Comparison of ENCODE assay signal across 20 cellular contexts in the genomic region with DNA sequence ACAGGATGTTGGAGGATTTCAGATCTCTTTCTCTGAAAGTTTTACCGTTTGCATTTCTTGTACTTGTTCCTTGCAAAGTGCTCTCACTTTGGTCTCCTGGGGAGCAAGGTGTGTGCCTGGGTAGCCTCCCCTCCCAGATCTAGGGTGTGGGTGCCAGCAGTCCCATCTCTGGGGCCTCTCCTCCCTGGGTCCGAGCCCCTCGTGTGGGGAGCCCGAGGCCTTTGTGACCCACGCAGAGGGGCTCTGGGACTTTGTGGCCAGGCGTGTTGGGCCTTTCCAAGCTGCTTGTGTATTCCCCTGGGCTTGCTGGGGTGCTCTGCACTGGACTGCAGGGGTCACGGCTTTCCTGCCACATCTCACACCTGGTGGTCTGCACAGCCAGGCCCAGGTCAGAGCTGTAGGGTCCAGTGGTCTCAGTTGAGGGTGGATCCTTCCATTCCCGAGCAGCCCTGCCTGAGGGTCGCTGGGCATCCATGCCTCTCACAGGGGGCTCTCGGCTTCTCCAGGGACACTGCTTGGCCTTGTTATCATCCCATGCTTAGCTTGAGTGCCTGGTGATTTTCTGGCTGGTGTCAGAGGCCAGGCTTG.
DNase-seq lines count a peak whose midpoint lies in the region; ATAC-seq and TF ChIP-seq lines count a peak whose summit lies in the region.
"Had no signal": no experiment of that assay in that cellular context is flagged by ENCODE, and none has a peak within 500 bp of the region (broad histone marks: within the 10 kb centered on the region; RNA-seq: fewer than 3 reads in every experiment).

No MANE protein-coding gene starts in this region.

- H3K36me3 Mint-ChIP-seq in activated T-cell treated with anti-CD3 and anti-CD28 coated beads, Interleukin-2, amount 50 U/mL, for 24 hours (ENCODE audit: low read depth) = no peaks in the 10 kb centered on the region

- H3K27ac Mint-ChIP-seq in activated T-cell treated with anti-CD3 and anti-CD28 coated beads, Interleukin-2, amount 50 U/mL, for 24 hours = no peak overlapping the region
- H3K27ac Mint-ChIP-seq: B cell; CD4-positive, alpha-beta T cell had no signal

- H3K4me3 ChIP-seq in heart right ventricle (no peak overlapping the region), lower lobe of right lung (no peak overlapping the region), stomach (no peak overlapping the region), SJCRH30 (no peak overlapping the region)
- no peak overlapping the region for H3K4me3 ChIP-seq in effector memory CD4-positive, alpha-beta T cell (ENCODE audit: insufficient read depth, low read depth, low read length, poor library complexity, severe bottlenecking)

- WGBS in heart right ventricle, 2 donors = 77 to 86% methylated on average over 10 of the region's 10 CpGs
- WGBS in stomach, 5 donors = 73 to 80% (median 77%) methylated on average over 5 to 10 of the region's 10 CpGs

- H3K36me3 ChIP-seq in heart right ventricle = no peaks in the 10 kb centered on the region
- H3K36me3 ChIP-seq in lower lobe of right lung = no peaks in the 10 kb centered on the region
- no peaks in the 10 kb centered on the region for H3K36me3 ChIP-seq in stomach
- H3K36me3 ChIP-seq in effector memory CD4-positive, alpha-beta T cell (ENCODE audit: control insufficient read depth, insufficient read depth, low read length) = no peaks in the 10 kb centered on the region
- H3K36me3 ChIP-seq in SJCRH30 = no peaks in the 10 kb centered on the region

- ATAC-seq in heart right ventricle (no peak), lower lobe of right lung (no peak)

- H3K27me3 ChIP-seq in heart right ventricle (peaks cover 0 to 20% (median 0%) of the 10 kb centered on the region in 7 donors), lower lobe of right lung (ENCODE audit: low read depth) (peaks cover 3% of the 10 kb centered on the region), stomach (peaks cover 0 to 33% (median 0%) of the 10 kb centered on the region in 3 donors), SJCRH30 (peaks cover 4% of the 10 kb centered on the region; the same call in 1 of the 2 replicates)
- H3K27me3 ChIP-seq in effector memory CD4-positive, alpha-beta T cell (replicated peaks; ENCODE audit: control insufficient read depth, insufficient read depth, low read length, poor library complexity, severe bottlenecking) = no peaks in the 10 kb centered on the region

- no peaks in the 10 kb centered on the region for H3K4me1 Mint-ChIP-seq in activated T-cell treated with anti-CD3 and anti-CD28 coated beads, Interleukin-2, amount 50 U/mL, for 24 hours (ENCODE audit: low read depth)
- H3K4me1 Mint-ChIP-seq: B cell had no signal

- H3K27me3 Mint-ChIP-seq in activated T-cell treated with anti-CD3 and anti-CD28 coated beads, Interleukin-2, amount 50 U/mL, for 24 hours = peaks cover 36% of the 10 kb centered on the region

- TF ChIP-seq POLR2A in stomach (IDR thresholded peaks at IDR 0.05) = no peak

- H3K4me1 ChIP-seq in heart right ventricle (no peaks in the 10 kb centered on the region), lower lobe of right lung (no peaks in the 10 kb centered on the region), stomach (no peaks in the 10 kb centered on the region), SJCRH30 (no peaks in the 10 kb centered on the region)
- no peaks in the 10 kb centered on the region for H3K4me1 ChIP-seq in effector memory CD4-positive, alpha-beta T cell (ENCODE audit: control insufficient read depth, insufficient read depth, low read length, poor library complexity, severe bottlenecking)

- no peak overlapping the region for H3K4me3 Mint-ChIP-seq in activated T-cell treated with anti-CD3 and anti-CD28 coated beads, Interleukin-2, amount 50 U/mL, for 24 hours
- H3K4me3 Mint-ChIP-seq: B cell; CD4-positive, alpha-beta T cell had no signal

- intact Hi-C loops in cardiac septum (cut with DNase I) (no loop called here), heart right ventricle (cut with DNase I) (no loop called here), lower lobe of right lung (cut with DNase I) (no loop called here), stomach (cut with DNase I; ENCODE audit: low total_unique reads) (no loop called here)

- TF ChIP-seq CTCF in heart right ventricle (IDR thresholded peaks at IDR 0.05) (no peak), lower lobe of right lung (IDR thresholded peaks at IDR 0.05) (no peak), stomach (IDR thresholded peaks at IDR 0.05) (no peak)

- DNase-seq in cardiac septum (ENCODE audit: low spot score) (peak; percentile 46), heart right ventricle (no peak), ecto neural progenitor cell (ENCODE audit: low spot score) (peak; percentile 36), lower lobe of right lung (peak; percentile 24), stomach (peak; percentile 9), SJCRH30 (no peak)
- no peak for DNase-seq in effector memory CD4-positive, alpha-beta T cell
- DNase-seq in activated T-cell treated with anti-CD3 and anti-CD28 coated beads, Interleukin-2, amount 50 U/mL, for 24 hours = no peak
- DNase-seq: Calu3; DND-41; GDM1; NCI-H1436; NCI-H2081 treated with DMSO at 0.1 percent for 48 hours; NCI-H226; NCI-H526; NK-92 treated with Interleukin-12 subunit alpha and Interleukin-12 subunit beta, amount 100 ng/mL, for 24 hours; OCI-M1 had no signal

- TF ChIP-seq EP300 in stomach (IDR thresholded peaks at IDR 0.05) = no peak

- H3K9me3 ChIP-seq in heart right ventricle = no peaks in the 10 kb centered on the region
- H3K9me3 ChIP-seq in lower lobe of right lung = no peaks in the 10 kb centered on the region
- no peaks in the 10 kb centered on the region for H3K9me3 ChIP-seq in stomach
- H3K9me3 ChIP-seq in effector memory CD4-positive, alpha-beta T cell (ENCODE audit: control insufficient read depth, low read length) = no peaks in the 10 kb centered on the region
- no peaks in the 10 kb centered on the region for H3K9me3 ChIP-seq in SJCRH30 (replicated peaks)

- no peak overlapping the region for H3K27ac ChIP-seq in heart right ventricle
- no peak overlapping the region for H3K27ac ChIP-seq in lower lobe of right lung
- no peak overlapping the region for H3K27ac ChIP-seq in stomach
- H3K27ac ChIP-seq in effector memory CD4-positive, alpha-beta T cell (ENCODE audit: insufficient read depth, low read length, poor library complexity, severe bottlenecking) = no peak overlapping the region
- H3K27ac ChIP-seq in SJCRH30 = no peak overlapping the region
- H3K27ac ChIP-seq: RWPE1 had no signal

- no peaks in the 10 kb centered on the region for H3K9me3 Mint-ChIP-seq in activated T-cell treated with anti-CD3 and anti-CD28 coated beads, Interleukin-2, amount 50 U/mL, for 24 hours
- H3K9me3 Mint-ChIP-seq: CD4-positive, alpha-beta T cell had no signal

Comparison
In these comparisons a context has a peak if more than half of its experiments do, and no peak if none do; other contexts are left out.
1. DNase-seq: peak in cardiac septum (single experiment), ecto neural progenitor cell (single experiment), lower lobe of right lung (single experiment) and stomach (single experiment); none in heart right ventricle (0 of 2), effector memory CD4-positive, alpha-beta T cell (0 of 3), activated T-cell treated with anti-CD3 and anti-CD28 coated beads, Interleukin-2, amount 50 U/mL, for 24 hours (single experiment) and SJCRH30 (0 of 2).